8 cellular contexts compared by ENCODE assay signal in the genomic region with DNA sequence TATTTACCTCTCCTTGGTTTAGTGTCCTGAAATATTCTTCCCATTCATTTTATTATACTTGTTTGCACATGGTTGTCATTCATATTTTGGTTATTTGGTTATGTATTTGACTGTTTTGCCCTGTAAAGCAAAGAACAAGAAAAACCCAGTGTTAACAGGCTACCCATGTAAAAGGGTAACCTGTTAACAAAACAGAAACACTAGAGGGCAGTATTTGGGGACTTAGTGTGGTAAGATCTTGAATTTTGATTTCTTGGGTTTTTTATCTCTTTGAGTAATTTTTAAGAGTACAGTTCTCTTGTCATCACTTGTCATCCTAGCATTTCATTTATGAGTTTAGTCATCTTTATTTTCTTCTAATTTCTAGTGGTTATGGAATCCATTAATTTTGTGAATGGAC. TPM values are rescaled to one million over a fixed set of nuclear protein-coding genes. Genes with fewer than 3 reads are reported as not detected.
DNase-seq lines count a peak whose midpoint lies in the region; ATAC-seq and TF ChIP-seq lines count a peak whose summit lies in the region.

No MANE protein-coding gene starts in this region.

- no peaks in the 10 kb centered on the region for H3K9me3 Mint-ChIP-seq in naive B cell

- H3K4me3 ChIP-seq in astrocyte of the cerebellum (ENCODE audit: low read depth, low read length) (no peak overlapping the region), sigmoid colon (no peak overlapping the region)

- intact Hi-C loops in sigmoid colon (cut with DNase I): no loop called here

- H3K4me1 ChIP-seq in sigmoid colon: peaks cover 0 to 6% (median 3%) of the 10 kb centered on the region in 4 donors

- ATAC-seq in naive B cell (ENCODE audit: low read depth in 2 of 2): no peak

- no peak overlapping the region for H3K4me3 Mint-ChIP-seq in naive B cell

- H3K27me3 ChIP-seq in sigmoid colon: no peaks in the 10 kb centered on the region

- no peaks in the 10 kb centered on the region for H3K4me1 Mint-ChIP-seq in naive B cell

- H3K27me3 Mint-ChIP-seq in naive B cell: no peaks in the 10 kb centered on the region

- peaks cover 13 to 14% of the 10 kb centered on the region in 2 donors for H3K36me3 Mint-ChIP-seq in naive B cell

- no peak overlapping the region for H3K27ac ChIP-seq in sigmoid colon

- peaks cover 0 to 73% (median 3%) of the 10 kb centered on the region in 4 donors for H3K36me3 ChIP-seq in sigmoid colon

- no peak for TF ChIP-seq EP300 in sigmoid colon (IDR thresholded peaks at IDR 0.05)

- H3K27ac Mint-ChIP-seq in naive B cell: peak overlapping the region in 1 of 6 donors; percentile 67

- in situ Hi-C loops in astrocyte of the cerebellum (cut with HindIII; ENCODE audit: low sequenced_read_pairs): no loop called here

- TF ChIP-seq CTCF in astrocyte of the cerebellum (IDR thresholded peaks at IDR 0.05; ENCODE audit: low read depth, low read length, missing control alignments) (peak; percentile 31), sigmoid colon (IDR thresholded peaks at IDR 0.05) (peak in 1 of 4 experiments; percentile 26)

- TF ChIP-seq POLR2A in sigmoid colon (IDR thresholded peaks at IDR 0.05): no peak

- DNase-seq in EL: peak; percentile 22
- peak; percentile 34 for DNase-seq in HuH-7 (ENCODE audit: low spot score)
- no peak for DNase-seq in astrocyte of the cerebellum (ENCODE audit: low read depth)
- peak; percentile 7 for DNase-seq in naive B cell
- no peak for DNase-seq in D341Med (ENCODE audit: low spot score)
- DNase-seq in NCI-H187 (lab: John Stamatoyannopoulos, UW): no peak
- no peak for DNase-seq in sigmoid colon
- DNase-seq in cerebellar nuclear complex (lab: John Stamatoyannopoulos, UW): no peak

- no peaks in the 10 kb centered on the region for H3K9me3 ChIP-seq in sigmoid colon

RNA-seq across cellular contexts. Expression of a gene that starts 51.3 kb away (rescaled TPM):
- polyA plus RNA-seq in naive B cell (ENCODE audit: low read depth in 6 of 6): 10 to 100 TPM in 5 of 6 donors, under 1 TPM in 1; 0.98 to 16.2 (median 11.8) TPM
- total RNA-seq in sigmoid colon: 10 to 100 TPM; 25.3 to 39.6 (median 33.2) TPM
- 10 to 100 TPM in 2 of 3 donors, 1 to 10 TPM in 1; 9.0 to 29.4 (median 19.2) TPM for polyA plus RNA-seq in sigmoid colon

RNA-seq across cellular contexts. Expression of a gene that starts 51.3 kb away (rescaled TPM):
- polyA plus RNA-seq in naive B cell (ENCODE audit: low read depth in 6 of 6): 1 to 10 TPM in 3 of 6 donors, under 1 TPM in 2, not detected in 1; 0.37 to 2.8 (median 1.2) TPM
- total RNA-seq in sigmoid colon: 10 to 100 TPM; 18.5 to 80.2 (median 40.0) TPM
- 10 to 100 TPM; 13.2 to 25.7 (median 24.9) TPM for polyA plus RNA-seq in sigmoid colon

Comparison
In these comparisons a context has a peak if more than half of its experiments do, and no peak if none do; other contexts are left out.
1. DNase-seq: peak in EL (single experiment), HuH-7 (single experiment) and naive B cell (single experiment); none in astrocyte of the cerebellum (single experiment), D341Med (single experiment), NCI-H187 (0 of 2), sigmoid colon (single experiment) and cerebellar nuclear complex (0 of 2).